In the genomic region with DNA sequence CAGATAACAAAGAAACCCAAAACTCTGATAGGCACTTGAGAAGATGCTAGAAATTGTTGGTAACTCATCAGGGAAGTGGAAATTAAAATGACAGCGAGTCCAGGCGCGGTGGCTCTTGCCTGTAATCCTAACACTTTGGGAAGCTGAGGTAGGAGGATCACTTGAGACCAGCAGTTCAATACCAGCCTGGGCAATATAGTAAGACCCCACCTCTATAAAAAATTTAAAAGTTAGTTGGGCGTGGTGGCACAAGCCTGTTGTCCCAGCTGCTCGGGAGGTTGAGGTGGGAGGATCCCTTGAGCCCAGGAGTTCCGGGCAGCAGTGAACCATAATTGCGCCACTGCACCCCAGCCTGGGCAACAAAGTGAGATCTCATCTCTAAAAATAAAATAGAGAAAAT, we compare ENCODE assay signal across 21 cellular contexts. TPM values are rescaled to one million over a fixed set of nuclear protein-coding genes. Genes with fewer than 3 reads are reported as not detected.
DNase-seq lines count a peak whose midpoint lies in the region; ATAC-seq, FAIRE-seq and TF ChIP-seq lines count a peak whose summit lies in the region.
"Had no signal": no experiment of that assay in that cellular context is flagged by ENCODE, and none has a peak within 500 bp of the region (broad histone marks: within the 10 kb centered on the region; RNA-seq: fewer than 3 reads in every experiment).

No MANE protein-coding gene starts in this region.

- H2AK5ac ChIP-seq in mesendoderm (ENCODE audit: low read length): no peak overlapping the region

- no peaks in the 10 kb centered on the region for H3K36me3 ChIP-seq in GM23338 (ENCODE audit: insufficient read depth)
- H3K36me3 ChIP-seq in psoas muscle (ENCODE audit: insufficient read depth in 1 of 2, low read depth in 1 of 2): peaks cover 0 to 5% of the 10 kb centered on the region in 2 donors
- no peaks in the 10 kb centered on the region for H3K36me3 ChIP-seq in breast epithelium
- no peaks in the 10 kb centered on the region for H3K36me3 ChIP-seq in mesendoderm (ENCODE audit: control insufficient read depth, insufficient read depth, low read length)
- H3K36me3 ChIP-seq: BLaER1 had no signal

- no peak overlapping the region for H3K27ac ChIP-seq in A549
- no peak overlapping the region for H3K27ac ChIP-seq in GM23338 (ENCODE audit: low read depth)
- H3K27ac ChIP-seq in psoas muscle: peak overlapping the region; percentile 98
- no peak overlapping the region for H3K27ac ChIP-seq in breast epithelium
- H3K27ac ChIP-seq in mesendoderm (ENCODE audit: low read depth, low read length): no peak overlapping the region
- H3K27ac ChIP-seq: BLaER1, GM23248, HL-60 had no signal

- H3K9me2 ChIP-seq in GM23338 (ENCODE audit: insufficient read depth): no peaks in the 10 kb centered on the region

- no peak overlapping the region for H3K4me3 Mint-ChIP-seq in GM23338
- no peak overlapping the region for H3K4me3 Mint-ChIP-seq in activated T-helper 17 cell treated with anti-CD3 and anti-CD28 coated beads, Interleukin-2, amount 50 U/mL, for 72 hours
- H3K4me3 Mint-ChIP-seq: CD14-positive monocyte; CD4-positive, alpha-beta memory T cell; HFFc6 had no signal

- peaks cover 12% of the 10 kb centered on the region for H3K79me2 ChIP-seq in GM23338 (replicated peaks; ENCODE audit: insufficient read depth)
- no peaks in the 10 kb centered on the region for H3K79me2 ChIP-seq in mesendoderm (ENCODE audit: control insufficient read depth, insufficient read depth, low read length)

- H3K9me3 Mint-ChIP-seq in GM23338: no peaks in the 10 kb centered on the region
- no peaks in the 10 kb centered on the region for H3K9me3 Mint-ChIP-seq in activated T-helper 17 cell treated with anti-CD3 and anti-CD28 coated beads, Interleukin-2, amount 50 U/mL, for 72 hours
- H3K9me3 Mint-ChIP-seq: HFFc6 had no signal

- TF ChIP-seq RAD21 in A549 (conservative IDR thresholded peaks at IDR 0.05 in 1 of 2, IDR thresholded peaks at IDR 0.05 in 1 of 2): no peak

- H4K20me1 ChIP-seq in GM23338 (replicated peaks; ENCODE audit: insufficient read depth): no peaks in the 10 kb centered on the region
- H4K20me1 ChIP-seq: BLaER1 had no signal

- H3K4me1 Mint-ChIP-seq in GM23338: peaks cover 23% of the 10 kb centered on the region
- peaks cover 26% of the 10 kb centered on the region for H3K4me1 Mint-ChIP-seq in activated T-helper 17 cell treated with anti-CD3 and anti-CD28 coated beads, Interleukin-2, amount 50 U/mL, for 72 hours

- H3K4me3 ChIP-seq in A549 (no peak overlapping the region), GM23338 (no peak overlapping the region), psoas muscle (no peak overlapping the region), breast epithelium (no peak overlapping the region), mesendoderm (ENCODE audit: low read length) (no peak overlapping the region)
- H3K4me3 ChIP-seq: BLaER1, GM12878, GM23248 had no signal

- POLR2A ChIA-PET in A549 (lab: Yijun Ruan, JAX): interaction anchor here (0.7 kb wide), 2 partner anchors 217 to 674 kb away, joined by 3 read pairs; a partner anchor contains a TSS

- H3K18ac ChIP-seq in mesendoderm (ENCODE audit: low read length): no peak overlapping the region

- no peak overlapping the region for H4K5ac ChIP-seq in mesendoderm (ENCODE audit: low read length)

- H3K56ac ChIP-seq in mesendoderm (ENCODE audit: low read length): no peak overlapping the region

- no peak for TF ChIP-seq POLR2A in A549 (IDR thresholded peaks at IDR 0.05; ENCODE audit: low read length)
- no peak for TF ChIP-seq POLR2A in breast epithelium (IDR thresholded peaks at IDR 0.05)

- H3F3A ChIP-seq in GM23338 (replicated peaks; ENCODE audit: low read depth): peaks cover 23% of the 10 kb centered on the region

- H3K4me1 ChIP-seq in A549: peaks cover 6% of the 10 kb centered on the region; the same call in 2 of the 3 replicates
- H3K4me1 ChIP-seq in GM23338 (ENCODE audit: insufficient read depth): peaks cover 35% of the 10 kb centered on the region
- H3K4me1 ChIP-seq in psoas muscle: peaks cover 27% of the 10 kb centered on the region
- H3K4me1 ChIP-seq in breast epithelium: no peaks in the 10 kb centered on the region
- H3K4me1 ChIP-seq in mesendoderm (ENCODE audit: control insufficient read depth, low read depth, low read length): peaks cover 4% of the 10 kb centered on the region

- no peak for DNase-seq in A549 (ENCODE audit: low read depth in 1 of 2, low spot score in 1 of 2)
- DNase-seq in GM23338 (ENCODE audit: low spot score): no peak
- DNase-seq in psoas muscle: no peak
- DNase-seq in NCI-H1092 (lab: John Stamatoyannopoulos, UW): no peak
- DNase-seq in breast epithelium (ENCODE audit: low spot score in 2 of 2): no peak
- no peak for DNase-seq in mesendoderm
- no peak for DNase-seq in cerebellar nuclear complex (lab: John Stamatoyannopoulos, UW)
- DNase-seq: Calu3; CD4-positive, alpha-beta memory T cell; DMS79 treated with DMSO at 0.1 percent for 48 hours; GF-D8; GM23248; HCEC 1CT; HFFc6 had no signal

- H3K9me3 ChIP-seq in A549 (no peaks in the 10 kb centered on the region), psoas muscle (no peaks in the 10 kb centered on the region), breast epithelium (no peaks in the 10 kb centered on the region)
- H3K9me3 ChIP-seq: BLaER1 had no signal

- no peak overlapping the region; the same call in 1 of the 2 replicates for H2AFZ ChIP-seq in GM23338
- H2AFZ ChIP-seq: GM23248 had no signal

- H3K4ac ChIP-seq in mesendoderm (ENCODE audit: low read depth, low read length): no peak overlapping the region

- H3K4me2 ChIP-seq in A549 (no peak overlapping the region), GM23338 (peak overlapping the region; percentile 55; the same call in 1 of the 2 replicates), mesendoderm (ENCODE audit: low read length) (no peak overlapping the region)
- H3K4me2 ChIP-seq: BLaER1 had no signal

- no peak overlapping the region for H3K9ac ChIP-seq in mesendoderm (ENCODE audit: low read length)
- H3K9ac ChIP-seq: BLaER1, GM23248 had no signal

- no peaks in the 10 kb centered on the region for H3K36me3 Mint-ChIP-seq in GM23338 (ENCODE audit: low read depth)
- H3K36me3 Mint-ChIP-seq in activated T-helper 17 cell treated with anti-CD3 and anti-CD28 coated beads, Interleukin-2, amount 50 U/mL, for 72 hours (ENCODE audit: low read depth): peaks cover 18% of the 10 kb centered on the region
- H3K36me3 Mint-ChIP-seq: CD14-positive monocyte; CD4-positive, alpha-beta memory T cell had no signal

- FAIRE-seq in A549 (lab: Jason Lieb, UNC): peak; percentile 70
- FAIRE-seq: GM12878, H54 had no signal

- TF ChIP-seq EP300 in A549 (IDR thresholded peaks at IDR 0.05): no peak

- H2BK120ac ChIP-seq in mesendoderm (ENCODE audit: low read depth, low read length): no peak overlapping the region

- CTCF ChIA-PET in A549 (lab: Yijun Ruan, JAX): interaction anchor here (0.7 to 2.0 kb wide), 5 partner anchors 27 to 528 kb away, joined by 3 to 9 read pairs (median 3); a partner anchor contains a TSS

- ATAC-seq in A549 (no peak), GM23338 (no peak), psoas muscle (no peak)
- no peak for ATAC-seq in activated T-helper 17 cell treated with anti-CD3 and anti-CD28 coated beads, Interleukin-2, amount 50 U/mL, for 72 hours (replicated peaks)
- ATAC-seq: GM12878 had no signal

- no peak overlapping the region for H3K23ac ChIP-seq in mesendoderm (ENCODE audit: low read length)

- no peak overlapping the region for H2BK5ac ChIP-seq in mesendoderm (ENCODE audit: low read length)

- peaks cover 17% of the 10 kb centered on the region for H3K27me3 Mint-ChIP-seq in GM23338 (ENCODE audit: insufficient read depth, low read depth, poor library complexity)
- H3K27me3 Mint-ChIP-seq in activated T-helper 17 cell treated with anti-CD3 and anti-CD28 coated beads, Interleukin-2, amount 50 U/mL, for 72 hours: peaks cover 8% of the 10 kb centered on the region

- H4K8ac ChIP-seq in mesendoderm (ENCODE audit: low read depth, low read length): no peak overlapping the region

- TF ChIP-seq CTCF in A549 (IDR thresholded peaks at IDR 0.05): no peak
- TF ChIP-seq CTCF in GM23338 (conservative IDR thresholded peaks at IDR 0.05; ENCODE audit: low read depth in 2 of 2): no peak
- no peak for TF ChIP-seq CTCF in psoas muscle (IDR thresholded peaks at IDR 0.05)
- TF ChIP-seq CTCF in breast epithelium (IDR thresholded peaks at IDR 0.05): no peak

- 59% methylated on average over 7 of the region's 7 CpGs for whole genome bisulfite sequencing in A549 (ENCODE audit: missing lambda C conversion rate)
- WGBS in psoas muscle, 3 donors: 87 to 89% (median 88%) methylated on average over 7 of the region's 7 CpGs
- WGBS in mesendoderm (ENCODE audit: extremely low coverage, insufficient coverage, low lambda C conversion rate): no CpG with 5 or more reads among the region's 7 CpGs

- no peak overlapping the region for H3K27ac Mint-ChIP-seq in GM23338
- H3K27ac Mint-ChIP-seq in activated T-helper 17 cell treated with anti-CD3 and anti-CD28 coated beads, Interleukin-2, amount 50 U/mL, for 72 hours: peak overlapping the region; percentile 50
- H3K27ac Mint-ChIP-seq: CD14-positive monocyte; CD4-positive, alpha-beta memory T cell; HFFc6 had no signal

- no peaks in the 10 kb centered on the region for H3K79me1 ChIP-seq in mesendoderm (ENCODE audit: low read length)

- H2BK15ac ChIP-seq in mesendoderm (replicated peaks; ENCODE audit: low read depth): no peak overlapping the region

- intact Hi-C loops in psoas muscle (cut with DNase I): no loop called here
- intact Hi-C loops in breast epithelium (cut with DNase I; ENCODE audit: low total_unique reads): no loop called here

- H3K27me3 ChIP-seq in GM23338 (ENCODE audit: insufficient read depth) (no peaks in the 10 kb centered on the region), psoas muscle (ENCODE audit: insufficient read depth in 3 of 3, low read length in 2 of 3) (no peaks in the 10 kb centered on the region), breast epithelium (peaks cover 0 to 27% of the 10 kb centered on the region in 2 donors), mesendoderm (ENCODE audit: insufficient read depth, low read length, poor library complexity) (no peaks in the 10 kb centered on the region)
- H3K27me3 ChIP-seq: BLaER1 had no signal

RNA-seq across cellular contexts. Expression of a gene that starts 2.6 kb away (rescaled TPM):
- polyA plus RNA-seq in A549 (2011; rRNA removed) (0.87 and 1.4 TPM in 2 replicates), A549 (2017; fragmentation: RNase III; extraction: RNeasy Plus Mini Kit Qiagen cat#74134 plus additional on column Dnase treatment) (3.1 to 4.5 TPM (median 3.7 TPM) in 3 replicates), GM23338 (2016; fragmentation: Nextera tagmentation; extraction: Ambion mirVana) (4.0 and 4.7 TPM in 2 replicates), psoas muscle (100 to 1,000 TPM in 2 of 3 donors, 10 to 100 TPM in 1; 56.0 to 278 (median 122) TPM)
- polyA plus RNA-seq in A549 (2012; cell fraction: cytosol; rRNA removed): 1.2 and 1.7 TPM in 2 replicates
- 0.38 and 1.1 TPM in 2 replicates for polyA plus RNA-seq in A549 (2012; cell fraction: nucleus; rRNA removed)
- 1.2 and 1.5 TPM in 2 replicates for polyA minus RNA-seq in A549 (2011; rRNA and poly(A)+ RNA removed)
- 17.3 and 26.7 TPM in 2 replicates for total RNA-seq in GM23338 (2014; rRNA removed; shearing (Covaris generic))
- total RNA-seq in activated T-helper 17 cell treated with anti-CD3 and anti-CD28 coated beads, Interleukin-2, amount 50 U/mL, for 72 hours: 10 to 100 TPM; 13.2 to 41.5 TPM
- total RNA-seq in psoas muscle (1,000 to 10,000 TPM in 2 of 4 donors, 100 to 1,000 TPM in 2; 572 to 1,211 (median 883) TPM), breast epithelium (1 to 10 TPM; 1.3 to 6.7 (median 3.5) TPM)
- 2.8 TPM for polyA plus RNA-seq in mesendoderm (2013, experiment 1 of 2)
- polyA plus RNA-seq in mesendoderm (2013, experiment 2 of 2): 3.3 TPM
- total RNA-seq: HFFc6, HT1080 had no signal
- polyA plus RNA-seq: GM23248 had no signal

RNA-seq across cellular contexts. Expression of a gene that starts 4.9 kb away (rescaled TPM):
- polyA plus RNA-seq in A549 (2011; rRNA removed) (0.13 and 0.22 TPM in 2 replicates), A549 (2017; fragmentation: RNase III; extraction: RNeasy Plus Mini Kit Qiagen cat#74134 plus additional on column Dnase treatment) (0.09 to 0.30 TPM (median 0.18 TPM) in 3 replicates), GM23338 (2016; fragmentation: Nextera tagmentation; extraction: Ambion mirVana) (1.5 and 1.6 TPM in 2 replicates), psoas muscle (under 1 TPM; 0.17 to 0.31 (median 0.25) TPM)
- 0.13 and 0.18 TPM in 2 replicates for polyA plus RNA-seq in A549 (2012; cell fraction: cytosol; rRNA removed)
- 0.04 and 0.10 TPM in 2 replicates for polyA plus RNA-seq in A549 (2012; cell fraction: nucleus; rRNA removed)
- 0.12 TPM in 1 of 2 replicates, not detected in the other for polyA minus RNA-seq in A549 (2011; rRNA and poly(A)+ RNA removed)
- 3.6 and 4.1 TPM in 2 replicates for total RNA-seq in GM23338 (2014; rRNA removed; shearing (Covaris generic))
- total RNA-seq in activated T-helper 17 cell treated with anti-CD3 and anti-CD28 coated beads, Interleukin-2, amount 50 U/mL, for 72 hours: 10 to 100 TPM; 21.8 to 39.4 TPM
- total RNA-seq in psoas muscle (1 to 10 TPM in 1 of 4 donors, under 1 TPM in 3; 0.44 to 2.0 (median 0.80) TPM), breast epithelium (1 to 10 TPM in 2 of 3 donors, under 1 TPM in 1; 0.66 to 8.8 (median 1.6) TPM)
- polyA plus RNA-seq in mesendoderm (2013, experiment 1 of 2): 1.0 TPM
- polyA plus RNA-seq in mesendoderm (2013, experiment 2 of 2): 0.98 TPM
- total RNA-seq: Calu3, GM23248, HFFc6, HT1080 had no signal
- polyA plus RNA-seq: GM23248 had no signal

RNA-seq across cellular contexts. Expression of a gene that starts 28.0 kb away (rescaled TPM):
- polyA plus RNA-seq in A549 (2011; rRNA removed) (12.8 and 13.8 TPM in 2 replicates), A549 (2017; fragmentation: RNase III; extraction: RNeasy Plus Mini Kit Qiagen cat#74134 plus additional on column Dnase treatment) (19.5 to 20.4 TPM (median 20.1 TPM) in 3 replicates), GM23338 (2016; fragmentation: Nextera tagmentation; extraction: Ambion mirVana) (7.6 and 8.0 TPM in 2 replicates), psoas muscle (1 to 10 TPM; 1.4 to 6.6 (median 1.8) TPM)
- 36.5 and 42.2 TPM in 2 replicates for polyA plus RNA-seq in A549 (2012; cell fraction: cytosol; rRNA removed)
- 70.9 and 89.2 TPM in 2 replicates for polyA plus RNA-seq in A549 (2012; cell fraction: nucleus; rRNA removed)
- 7.9 and 13.8 TPM in 2 replicates for polyA minus RNA-seq in A549 (2011; rRNA and poly(A)+ RNA removed)
- total RNA-seq in GM23338 (2014; rRNA removed; shearing (Covaris generic)): 4.3 and 5.7 TPM in 2 replicates
- total RNA-seq in activated T-helper 17 cell treated with anti-CD3 and anti-CD28 coated beads, Interleukin-2, amount 50 U/mL, for 72 hours: 10 to 100 TPM; 26.1 to 63.0 TPM
- total RNA-seq in psoas muscle (1 to 10 TPM; 1.1 to 4.5 (median 1.4) TPM), breast epithelium (10 to 100 TPM; 21.1 to 32.6 (median 22.9) TPM)
- polyA plus RNA-seq in mesendoderm (2013, experiment 1 of 2): 2.2 TPM
- polyA plus RNA-seq in mesendoderm (2013, experiment 2 of 2): 2.6 TPM

RNA-seq across cellular contexts. Expression of a gene that starts 42.4 kb away (rescaled TPM):
- 3.0 and 3.5 TPM in 2 replicates for polyA plus RNA-seq in A549 (2011; rRNA removed)
- polyA plus RNA-seq in A549 (2012; cell fraction: cytosol; rRNA removed): 2.3 and 2.6 TPM in 2 replicates
- polyA plus RNA-seq in A549 (2012; cell fraction: nucleus; rRNA removed): 11.1 and 12.9 TPM in 2 replicates
- 2.6 to 3.6 TPM (median 2.8 TPM) in 3 replicates for polyA plus RNA-seq in A549 (2017; fragmentation: RNase III; extraction: RNeasy Plus Mini Kit Qiagen cat#74134 plus additional on column Dnase treatment)
- 4.0 and 8.1 TPM in 2 replicates for polyA minus RNA-seq in A549 (2011; rRNA and poly(A)+ RNA removed)
- 3.9 TPM in 2 replicates for total RNA-seq in GM23338 (2014; rRNA removed; shearing (Covaris generic))
- 10.7 and 11.6 TPM in 2 replicates for polyA plus RNA-seq in GM23338 (2016; fragmentation: Nextera tagmentation; extraction: Ambion mirVana)
- 10 to 100 TPM in 1 of 2 donors, 1 to 10 TPM in 1; 1.8 to 14.4 TPM for total RNA-seq in activated T-helper 17 cell treated with anti-CD3 and anti-CD28 coated beads, Interleukin-2, amount 50 U/mL, for 72 hours
- total RNA-seq in psoas muscle: 1 to 10 TPM in 3 of 4 donors, under 1 TPM in 1; 0.69 to 2.1 (median 1.5) TPM
- polyA plus RNA-seq in psoas muscle: 1 to 10 TPM in 1 of 3 donors, under 1 TPM in 2; 0.01 to 1.0 (median 0.10) TPM
- under 1 TPM; 0.16 to 0.66 (median 0.29) TPM for total RNA-seq in breast epithelium
- polyA plus RNA-seq in mesendoderm (2013, experiment 1 of 2): 2.1 TPM
- 2.1 TPM for polyA plus RNA-seq in mesendoderm (2013, experiment 2 of 2)
- polyA plus RNA-seq: CD14-positive monocyte had no signal

RNA-seq across cellular contexts. Expression of a gene that starts 43.1 kb away (rescaled TPM):
- polyA plus RNA-seq in A549 (2011; rRNA removed) (not detected in 2 replicates), A549 (2017; fragmentation: RNase III; extraction: RNeasy Plus Mini Kit Qiagen cat#74134 plus additional on column Dnase treatment) (0.33 to 0.66 TPM (median 0.46 TPM) in 3 replicates), GM23338 (2016; fragmentation: Nextera tagmentation; extraction: Ambion mirVana) (1.5 and 2.6 TPM in 2 replicates), psoas muscle (under 1 TPM in 2 of 3 donors, not detected in 1; 0.04 to 0.21 TPM)
- polyA plus RNA-seq in A549 (2012; cell fraction: cytosol; rRNA removed): 0.08 and 0.22 TPM in 2 replicates
- 0.11 and 0.23 TPM in 2 replicates for polyA plus RNA-seq in A549 (2012; cell fraction: nucleus; rRNA removed)
- polyA minus RNA-seq in A549 (2011; rRNA and poly(A)+ RNA removed): not detected in 2 replicates
- 0.14 and 0.70 TPM in 2 replicates for total RNA-seq in GM23338 (2014; rRNA removed; shearing (Covaris generic))
- total RNA-seq in activated T-helper 17 cell treated with anti-CD3 and anti-CD28 coated beads, Interleukin-2, amount 50 U/mL, for 72 hours: under 1 TPM in 1 of 2 donors, not detected in 1; 0.95 TPM
- total RNA-seq in psoas muscle (under 1 TPM in 2 of 4 donors, not detected in 2; 0.18 to 0.34 TPM), breast epithelium (under 1 TPM; 0.16 to 0.44 (median 0.33) TPM)
- polyA plus RNA-seq in mesendoderm (2013, experiment 1 of 2): 0.56 TPM
- 0.35 TPM for polyA plus RNA-seq in mesendoderm (2013, experiment 2 of 2)
- total RNA-seq: GM12878 had no signal
- polyA plus RNA-seq: CD4-positive, alpha-beta memory T cell; GM12878 had no signal

Comparison
In these comparisons a context has a peak if more than half of its experiments do, and no peak if none do; other contexts are left out.
1. RNA of a gene that starts 2.6 kb away (total RNA-seq): 572 to 1,211 TPM in psoas muscle; 13.2 to 41.5 TPM in activated T-helper 17 cell treated with anti-CD3 and anti-CD28 coated beads, Interleukin-2, amount 50 U/mL, for 72 hours, 17.3 to 26.7 TPM in GM23338 and 1.3 to 6.7 TPM in breast epithelium; every median in the first group is over 10 times any median in the second.